ENCODE assay signal across 1 cellular context in the genomic region with DNA sequence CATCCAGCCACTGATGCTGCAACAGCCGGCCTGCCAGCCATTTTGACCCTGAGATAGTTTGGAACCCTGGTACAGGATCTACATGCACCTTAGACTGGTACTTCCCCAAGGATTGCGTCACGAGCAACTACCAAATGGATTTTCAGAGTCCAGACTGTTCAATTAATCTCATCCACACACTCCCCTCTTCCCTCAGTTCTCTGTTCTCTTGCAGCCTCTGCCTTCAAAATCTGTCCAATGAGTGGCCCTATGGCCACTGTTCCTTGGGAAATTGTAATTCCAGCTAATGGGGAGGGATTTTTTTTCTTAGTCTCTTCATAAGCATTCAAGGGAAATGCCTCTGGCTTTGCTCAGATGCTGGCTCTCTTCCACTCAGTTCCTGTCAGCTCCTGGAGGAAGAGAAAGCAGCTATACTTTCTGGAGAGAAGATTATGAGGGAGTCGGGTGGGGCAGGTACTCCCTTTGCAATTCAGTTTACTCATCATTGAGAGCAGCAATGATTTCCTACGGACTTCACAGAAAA.
TF ChIP-seq lines count a peak whose summit lies in the region.

No MANE protein-coding gene starts in this region.

TF ChIP-seq in HepG2, 621 proteins besides CTCF, POLR2A, EP300 and RAD21 (continued from another document):
- no peak for TF ChIP-seq ZNF550 (CRISPR knock-in tag; IDR thresholded peaks at IDR 0.05; ENCODE audit: borderline replicate concordance)
